ENCODE assay signal across 8 cellular contexts in genomic region chr19:17855333-17856152, GRCh38. TPM values are rescaled to one million over a fixed set of nuclear protein-coding genes. Genes with fewer than 3 reads are reported as not detected.
DNase-seq lines count a peak whose midpoint lies in the region; ATAC-seq and TF ChIP-seq lines count a peak whose summit lies in the region.

No MANE protein-coding gene starts in this region.

- POLR2A ChIA-PET in HEK293 (lab: Yijun Ruan, JAX), result interaction anchor here (0.7 kb wide), 1 partner anchor 399 kb away, joined by 3 read pairs; no protein-coding TSS in a partner anchor
- POLR2A ChIA-PET in activated CD4-positive, alpha-beta memory T cell treated with anti-CD3 and anti-CD28 coated beads, Interleukin-2, amount 10 ng/mL, durations not matched to agents 7 days and 5 days (lab: Charles Lee), result interaction anchor here (0.7 to 1.9 kb wide), 6 partner anchors 8 to 77 kb away, joined by 3 to 5 read pairs (median 4); partner anchors contain the start of gene CCDC124

- H3K27ac Mint-ChIP-seq in activated CD4-positive, alpha-beta memory T cell treated with anti-CD3 and anti-CD28 coated beads, Interleukin-2, amount 10 ng/mL, durations not matched to agents 7 days and 5 days, result no peak overlapping the region
- H3K27ac Mint-ChIP-seq in memory B cell, result no peak overlapping the region

- H3K4me3 Mint-ChIP-seq in activated CD4-positive, alpha-beta memory T cell treated with anti-CD3 and anti-CD28 coated beads, Interleukin-2, amount 10 ng/mL, durations not matched to agents 7 days and 5 days, result no peak overlapping the region
- H3K4me3 Mint-ChIP-seq in memory B cell, result no peak overlapping the region

- peak; percentile 16 for ATAC-seq in memory B cell (ENCODE audit: low read depth)
- ATAC-seq in GM19397 (IDR thresholded peaks at IDR 0.05; ENCODE audit: unreplicated experiment), result no peak

- no peaks in the 10 kb centered on the region for H3K27me3 Mint-ChIP-seq in activated CD4-positive, alpha-beta memory T cell treated with anti-CD3 and anti-CD28 coated beads, Interleukin-2, amount 10 ng/mL, durations not matched to agents 7 days and 5 days
- H3K27me3 Mint-ChIP-seq in memory B cell, result no peaks in the 10 kb centered on the region

- CTCF ChIA-PET in HEK293 (lab: Yijun Ruan, JAX), result interaction anchor here (0.6 to 2.4 kb wide), 23 partner anchors 9 to 415 kb away, joined by 3 to 11 read pairs (median 4); no protein-coding TSS in a partner anchor
- CTCF ChIA-PET in activated CD4-positive, alpha-beta memory T cell treated with anti-CD3 and anti-CD28 coated beads, Interleukin-2, amount 10 ng/mL, durations not matched to agents 7 days and 5 days (lab: Charles Lee), result interaction anchor here (0.6 to 9.7 kb wide), 15 partner anchors 8 to 526 kb away, joined by 3 to 313 read pairs (median 4); partner anchors contain the start of gene CCDC124

- H3K9me3 Mint-ChIP-seq in activated CD4-positive, alpha-beta memory T cell treated with anti-CD3 and anti-CD28 coated beads, Interleukin-2, amount 10 ng/mL, durations not matched to agents 7 days and 5 days, result no peaks in the 10 kb centered on the region
- no peaks in the 10 kb centered on the region for H3K9me3 Mint-ChIP-seq in memory B cell

- 0 out of 2 replicates have a peak, but pooled peaks cover 3% of the 10 kb centered on the region for H3K4me1 ChIP-seq in HEK293 (ENCODE audit: control insufficient read depth, insufficient read depth, low read length)

- DNase-seq in AML-193 (lab: John Stamatoyannopoulos, UW) (peak; percentile 63 to 67), NCI-H82 treated with DMSO at 0.1 percent for 48 hours (lab: John Stamatoyannopoulos, UW; ENCODE audit: unreplicated experiment) (peak; percentile 56), ecto neural progenitor cell (ENCODE audit: low spot score) (peak; percentile 92), memory B cell (ENCODE audit: low spot score in 2 of 2) (peak; percentile 94 to 99)
- DNase-seq in activated CD4-positive, alpha-beta memory T cell treated with anti-CD3 and anti-CD28 coated beads, Interleukin-2, amount 10 ng/mL, durations not matched to agents 7 days and 5 days, result peak; percentile 91
- DNase-seq in stimulated activated CD8-positive, alpha-beta memory T cell treated with anti-CD3 and anti-CD28 coated beads, Interleukin-15, amount 100 ng/mL, for 48 hours (ENCODE audit: low read depth in 2 of 2), result peak; percentile 77 to 80

- H3K27ac ChIP-seq in HEK293 (ENCODE audit: extremely low read depth, low read depth, low read length), result no peak overlapping the region

- peaks cover 0 to 4% of the 10 kb centered on the region in 2 experiments; a peak in 1 of 3 replicates for H3K36me3 ChIP-seq in HEK293 (ENCODE audit: control insufficient read depth in 2 of 2, insufficient read depth in 1 of 2, low read length in 2 of 2)

- H3K9me3 ChIP-seq in HEK293 (ENCODE audit: control insufficient read depth, insufficient read depth, low read depth, low read length), result no peaks in the 10 kb centered on the region

- peaks cover 13% of the 10 kb centered on the region for H3K36me3 Mint-ChIP-seq in activated CD4-positive, alpha-beta memory T cell treated with anti-CD3 and anti-CD28 coated beads, Interleukin-2, amount 10 ng/mL, durations not matched to agents 7 days and 5 days (ENCODE audit: low read depth)
- H3K36me3 Mint-ChIP-seq in memory B cell, result peaks cover under 1% of the 10 kb centered on the region

- peak; percentile 97 for TF ChIP-seq CTCF in HEK293 (tag by site-specific recombination; IDR thresholded peaks at IDR 0.05)

- H3K4me3 ChIP-seq in HEK293 (ENCODE audit: low read depth, low read length), result no peak overlapping the region

- H3K4me1 Mint-ChIP-seq in activated CD4-positive, alpha-beta memory T cell treated with anti-CD3 and anti-CD28 coated beads, Interleukin-2, amount 10 ng/mL, durations not matched to agents 7 days and 5 days, result peaks cover 32% of the 10 kb centered on the region
- H3K4me1 Mint-ChIP-seq in memory B cell, result peaks cover 15% of the 10 kb centered on the region

TF ChIP-seq in HEK293, 187 proteins besides CTCF, POLR2A, EP300 and RAD21 (continues in another document):
- TF ChIP-seq ZNF146 (tag by site-specific recombination; IDR thresholded peaks at IDR 0.05), result no peak
- TF ChIP-seq ZNF585B (tag by site-specific recombination; IDR thresholded peaks at IDR 0.05), result no peak
- TF ChIP-seq, protein P1, sequence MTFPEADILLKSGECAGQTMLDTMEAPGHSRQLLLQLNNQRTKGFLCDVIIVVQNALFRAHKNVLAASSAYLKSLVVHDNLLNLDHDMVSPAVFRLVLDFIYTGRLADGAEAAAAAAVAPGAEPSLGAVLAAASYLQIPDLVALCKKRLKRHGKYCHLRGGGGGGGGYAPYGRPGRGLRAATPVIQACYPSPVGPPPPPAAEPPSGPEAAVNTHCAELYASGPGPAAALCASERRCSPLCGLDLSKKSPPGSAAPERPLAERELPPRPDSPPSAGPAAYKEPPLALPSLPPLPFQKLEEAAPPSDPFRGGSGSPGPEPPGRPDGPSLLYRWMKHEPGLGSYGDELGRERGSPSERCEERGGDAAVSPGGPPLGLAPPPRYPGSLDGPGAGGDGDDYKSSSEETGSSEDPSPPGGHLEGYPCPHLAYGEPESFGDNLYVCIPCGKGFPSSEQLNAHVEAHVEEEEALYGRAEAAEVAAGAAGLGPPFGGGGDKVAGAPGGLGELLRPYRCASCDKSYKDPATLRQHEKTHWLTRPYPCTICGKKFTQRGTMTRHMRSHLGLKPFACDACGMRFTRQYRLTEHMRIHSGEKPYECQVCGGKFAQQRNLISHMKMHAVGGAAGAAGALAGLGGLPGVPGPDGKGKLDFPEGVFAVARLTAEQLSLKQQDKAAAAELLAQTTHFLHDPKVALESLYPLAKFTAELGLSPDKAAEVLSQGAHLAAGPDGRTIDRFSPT (tag by site-specific recombination; IDR thresholded peaks at IDR 0.05), result no peak
- no peak for TF ChIP-seq ZNF600 (tag by site-specific recombination; IDR thresholded peaks at IDR 0.05)
- TF ChIP-seq ZSCAN16 (tag by site-specific recombination; IDR thresholded peaks at IDR 0.05), result no peak
- no peak for TF ChIP-seq ZNF621 (tag by site-specific recombination; IDR thresholded peaks at IDR 0.05)
- TF ChIP-seq, protein P2, sequence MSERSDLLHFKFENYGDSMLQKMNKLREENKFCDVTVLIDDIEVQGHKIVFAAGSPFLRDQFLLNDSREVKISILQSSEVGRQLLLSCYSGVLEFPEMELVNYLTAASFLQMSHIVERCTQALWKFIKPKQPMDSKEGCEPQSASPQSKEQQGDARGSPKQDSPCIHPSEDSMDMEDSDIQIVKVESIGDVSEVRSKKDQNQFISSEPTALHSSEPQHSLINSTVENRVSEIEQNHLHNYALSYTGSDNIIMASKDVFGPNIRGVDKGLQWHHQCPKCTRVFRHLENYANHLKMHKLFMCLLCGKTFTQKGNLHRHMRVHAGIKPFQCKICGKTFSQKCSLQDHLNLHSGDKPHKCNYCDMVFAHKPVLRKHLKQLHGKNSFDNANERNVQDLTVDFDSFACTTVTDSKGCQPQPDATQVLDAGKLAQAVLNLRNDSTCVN (tag by site-specific recombination; optimal IDR thresholded peaks at IDR 0.05), result peak; percentile 6
- TF ChIP-seq ZNF426 (tag by site-specific recombination; IDR thresholded peaks at IDR 0.05), result no peak
- no peak for TF ChIP-seq ZNF776 (tag by site-specific recombination; IDR thresholded peaks at IDR 0.05; ENCODE audit: borderline replicate concordance)
- no peak for TF ChIP-seq BCL6B (tag by site-specific recombination; IDR thresholded peaks at IDR 0.05)
- no peak for TF ChIP-seq ZNF548 (tag by site-specific recombination; IDR thresholded peaks at IDR 0.05)
- no peak for TF ChIP-seq ZNF664 (tag by site-specific recombination; IDR thresholded peaks at IDR 0.05)
- TF ChIP-seq ZNF658 (tag by site-specific recombination; IDR thresholded peaks at IDR 0.05), result no peak
- TF ChIP-seq ZBTB17 (tag by site-specific recombination; IDR thresholded peaks at IDR 0.05), result peak; percentile 46
- 0 out of 2 replicates have a peak, but pooled peaks have one; percentile 15 for TF ChIP-seq SP2 (tag by site-specific recombination; IDR thresholded peaks at IDR 0.05)
- no peak for TF ChIP-seq ZNF549 (tag by site-specific recombination; IDR thresholded peaks at IDR 0.05)

RNA-seq across cellular contexts. Expression of gene RPL18A, which starts 4.2 kb away (rescaled TPM):
- 1,000 to 10,000 TPM; 2,013 to 2,059 TPM for total RNA-seq in activated CD4-positive, alpha-beta memory T cell treated with anti-CD3 and anti-CD28 coated beads, Interleukin-2, amount 10 ng/mL, durations not matched to agents 7 days and 5 days

RNA-seq across cellular contexts. Expression of gene JAK3, which starts 7.8 kb away (rescaled TPM):
- 100 to 1,000 TPM; 233 to 237 TPM for total RNA-seq in activated CD4-positive, alpha-beta memory T cell treated with anti-CD3 and anti-CD28 coated beads, Interleukin-2, amount 10 ng/mL, durations not matched to agents 7 days and 5 days

RNA-seq across cellular contexts. Expression of gene SLC5A5, which starts 16.2 kb away (rescaled TPM):
- 1 to 10 TPM; 1.7 to 2.0 TPM for total RNA-seq in activated CD4-positive, alpha-beta memory T cell treated with anti-CD3 and anti-CD28 coated beads, Interleukin-2, amount 10 ng/mL, durations not matched to agents 7 days and 5 days

RNA-seq across cellular contexts. Expression of gene INSL3, which starts 34.2 kb away (rescaled TPM):
- total RNA-seq in activated CD4-positive, alpha-beta memory T cell treated with anti-CD3 and anti-CD28 coated beads, Interleukin-2, amount 10 ng/mL, durations not matched to agents 7 days and 5 days, result 1 to 10 TPM; 7.9 to 9.0 TPM
